Comparison of ENCODE assay signal across 12 cellular contexts in the genomic region with DNA sequence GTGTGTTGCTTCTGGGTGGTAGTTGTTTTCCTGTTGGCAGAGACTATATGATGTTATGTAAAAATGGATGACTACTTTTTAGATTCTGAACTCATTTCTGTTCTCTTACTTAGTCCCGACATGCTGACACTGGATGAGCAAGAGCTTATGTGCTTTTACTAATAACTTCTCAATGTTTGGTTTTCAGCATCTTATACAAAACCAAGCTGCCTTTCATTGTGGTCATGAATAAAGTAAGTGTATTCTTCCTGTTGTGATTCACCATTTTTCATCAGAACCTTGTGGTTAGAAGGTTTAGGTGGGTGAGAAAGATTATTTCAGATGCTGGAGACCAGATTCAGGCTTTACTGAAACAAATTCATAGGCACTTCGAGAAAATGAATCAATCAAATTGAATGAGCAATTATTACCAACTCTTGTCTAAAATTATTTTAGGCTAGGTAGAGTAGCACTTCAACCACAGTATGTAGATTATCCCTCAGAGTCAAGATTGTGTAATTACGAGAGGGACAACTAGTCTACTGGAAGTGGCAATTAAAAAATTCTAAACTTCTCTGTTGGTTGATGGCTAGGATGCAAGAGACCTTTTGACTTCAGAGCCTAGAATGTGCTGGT. TPM values are rescaled to one million over a fixed set of nuclear protein-coding genes. Genes with fewer than 3 reads are reported as not detected.
DNase-seq lines count a peak whose midpoint lies in the region; ATAC-seq and TF ChIP-seq lines count a peak whose summit lies in the region.
"Had no signal": no experiment of that assay in that cellular context is flagged by ENCODE, and none has a peak within 500 bp of the region (broad histone marks: within the 10 kb centered on the region; RNA-seq: fewer than 3 reads in every experiment).

No MANE protein-coding gene starts in this region.

- H3K4me3 Mint-ChIP-seq in CD8-positive, alpha-beta memory T cell: peak overlapping the region in 4 of 7 donors; percentile 35 to 57 (median 42)
- no peak overlapping the region for H3K4me3 Mint-ChIP-seq in nephron progenitor cell
- H3K4me3 Mint-ChIP-seq: mesothelial cell of epicardium had no signal

- POLR2A ChIA-PET in CD8-positive, alpha-beta memory T cell (lab: Charles Lee): no interaction called here
- POLR2A ChIA-PET in PC-3 (lab: Charles Lee; ENCODE audit: unreplicated experiment): no interaction called here

- H3K4me2 ChIP-seq in PC-3 (ENCODE audit: low read length): peak overlapping the region; percentile 21

- H2AFZ ChIP-seq in PC-3 (ENCODE audit: low read length): no peak overlapping the region

- CTCF ChIA-PET in CD8-positive, alpha-beta memory T cell (lab: Charles Lee): no interaction called here
- CTCF ChIA-PET in PC-3 (lab: Charles Lee): interaction anchor here (0.5 kb wide), 1 partner anchor 68 kb away, joined by 3 read pairs; no protein-coding TSS in a partner anchor

- peaks cover 10 to 29% (median 17%) of the 10 kb centered on the region in 3 donors for H3K4me1 Mint-ChIP-seq in CD8-positive, alpha-beta memory T cell
- H3K4me1 Mint-ChIP-seq in nephron progenitor cell: no peaks in the 10 kb centered on the region
- H3K4me1 Mint-ChIP-seq: mesothelial cell of epicardium had no signal

- H3K4me1 ChIP-seq in CD8-positive, alpha-beta memory T cell (ENCODE audit: insufficient read depth, low read length): peaks cover 8% of the 10 kb centered on the region
- peaks cover 22% of the 10 kb centered on the region for H3K4me1 ChIP-seq in PC-3 (ENCODE audit: insufficient read depth, low read length)
- H3K4me1 ChIP-seq: upper lobe of right lung had no signal

- in situ Hi-C loops in astrocyte of the spinal cord (cut with HindIII; ENCODE audit: low sequenced_read_pairs): no loop called here

- H3K79me2 ChIP-seq in PC-3 (ENCODE audit: low read length): no peaks in the 10 kb centered on the region

- H3K9ac ChIP-seq in PC-3 (ENCODE audit: low read length): peak overlapping the region; percentile 25; the same call in 1 of the 2 replicates

- no peaks in the 10 kb centered on the region for H4K20me1 ChIP-seq in PC-3 (ENCODE audit: low read length)

- ATAC-seq in PC-3: peak; percentile 93
- ATAC-seq: upper lobe of right lung had no signal

- H3K9me3 ChIP-seq in CD8-positive, alpha-beta memory T cell (ENCODE audit: low read length): no peaks in the 10 kb centered on the region
- no peaks in the 10 kb centered on the region for H3K9me3 ChIP-seq in PC-3 (ENCODE audit: low read length)
- H3K9me3 ChIP-seq: upper lobe of right lung had no signal

- no peak overlapping the region for H3K4me3 ChIP-seq in CD8-positive, alpha-beta memory T cell (ENCODE audit: low read length)
- H3K4me3 ChIP-seq in PC-3 (ENCODE audit: low read length): no peak overlapping the region
- H3K4me3 ChIP-seq in astrocyte of the spinal cord (ENCODE audit: low read depth, low read length): no peak overlapping the region
- H3K4me3 ChIP-seq: upper lobe of right lung had no signal

- H3K27me3 ChIP-seq in CD8-positive, alpha-beta memory T cell (ENCODE audit: insufficient read depth, low read length, poor library complexity, severe bottlenecking): no peaks in the 10 kb centered on the region
- no peaks in the 10 kb centered on the region for H3K27me3 ChIP-seq in PC-3 (ENCODE audit: low read length)
- H3K27me3 ChIP-seq: upper lobe of right lung had no signal

- no peak for TF ChIP-seq CTCF in PC-3 (conservative IDR thresholded peaks at IDR 0.05; ENCODE audit: low read depth, low read length)
- TF ChIP-seq CTCF in astrocyte of the spinal cord (IDR thresholded peaks at IDR 0.05; ENCODE audit: low read depth, low read length): no peak
- no peak for TF ChIP-seq CTCF in nephron progenitor cell (IDR thresholded peaks at IDR 0.05)

- peaks cover 13 to 81% (median 33%) of the 10 kb centered on the region in 3 donors for H3K36me3 Mint-ChIP-seq in CD8-positive, alpha-beta memory T cell
- H3K36me3 Mint-ChIP-seq in nephron progenitor cell (ENCODE audit: low read depth): peaks cover 57% of the 10 kb centered on the region

- H3K27ac ChIP-seq in CD8-positive, alpha-beta memory T cell (ENCODE audit: low read depth, low read length): no peak overlapping the region
- H3K27ac ChIP-seq in PC-3 (ENCODE audit: low read length): peak overlapping the region; percentile 81
- H3K27ac ChIP-seq: upper lobe of right lung had no signal

- peaks cover 5% of the 10 kb centered on the region for H3F3A ChIP-seq in PC-3 (ENCODE audit: low read length, unreplicated experiment)

- H3K27ac Mint-ChIP-seq in CD8-positive, alpha-beta memory T cell: peak overlapping the region in 7 of 8 donors; percentile 13 to 95 (median 91)
- peak overlapping the region; percentile 47 for H3K27ac Mint-ChIP-seq in nephron progenitor cell
- H3K27ac Mint-ChIP-seq: mesothelial cell of epicardium had no signal

- DNase-seq in CD8-positive, alpha-beta memory T cell: peak in 1 of 5 donors; percentile 40
- DNase-seq in PC-3 (peak; percentile 82), astrocyte of the spinal cord (ENCODE audit: low read depth, low spot score) (peak; percentile 87), nephron progenitor cell (no peak), NOMO-1 (lab: John Stamatoyannopoulos, UW; ENCODE audit: unreplicated experiment in 2 of 2) (no peak), cerebellar nuclear complex (lab: John Stamatoyannopoulos, UW) (no peak), NCI-H2196 treated with DMSO at 0.1 percent for 48 hours (lab: John Stamatoyannopoulos, UW; ENCODE audit: unreplicated experiment) (no peak)
- DNase-seq: DND-41, NCI-H1694, retina, upper lobe of right lung had no signal

- H3K9me3 Mint-ChIP-seq in CD8-positive, alpha-beta memory T cell: no peaks in the 10 kb centered on the region
- no peaks in the 10 kb centered on the region for H3K9me3 Mint-ChIP-seq in nephron progenitor cell
- H3K9me3 Mint-ChIP-seq: mesothelial cell of epicardium had no signal

- intact Hi-C loops in PC-3 (cut with micrococcal nuclease): no loop called here

- H3K36me3 ChIP-seq in CD8-positive, alpha-beta memory T cell (ENCODE audit: insufficient read depth, low read length): peaks cover 59% of the 10 kb centered on the region
- peaks cover 40% of the 10 kb centered on the region for H3K36me3 ChIP-seq in PC-3 (ENCODE audit: low read depth, low read length)

- H3K9me2 ChIP-seq in PC-3 (replicated peaks; ENCODE audit: low read length): no peaks in the 10 kb centered on the region

- H3K27me3 Mint-ChIP-seq in CD8-positive, alpha-beta memory T cell: no peaks in the 10 kb centered on the region
- no peaks in the 10 kb centered on the region for H3K27me3 Mint-ChIP-seq in nephron progenitor cell (ENCODE audit: low read depth, poor library complexity)

- no TSS peak for BruUV-seq in PC-3 (replicated peaks; lab: Mats Ljungman, UMichigan)

RNA-seq across cellular contexts. Expression of a gene that starts 9.3 kb away (rescaled TPM):
- 10 to 100 TPM; 67.3 to 70.5 TPM for total RNA-seq in CD8-positive, alpha-beta memory T cell
- polyA plus RNA-seq in CD8-positive, alpha-beta memory T cell: 63.6 TPM
- total RNA-seq in PC-3 (2014; rRNA removed): 40.9 and 46.8 TPM in 2 replicates

RNA-seq across cellular contexts. Expression of a gene that starts 9.3 kb away (rescaled TPM):
- total RNA-seq in CD8-positive, alpha-beta memory T cell: under 1 TPM; 0.20 to 0.58 TPM
- polyA plus RNA-seq in CD8-positive, alpha-beta memory T cell: 0.62 TPM
- 0.87 and 2.7 TPM in 2 replicates for total RNA-seq in PC-3 (2014; rRNA removed)

RNA-seq across cellular contexts. Expression of a gene that starts 25.3 kb away (rescaled TPM):
- 10 to 100 TPM; 31.1 to 33.6 TPM for total RNA-seq in CD8-positive, alpha-beta memory T cell
- polyA plus RNA-seq in CD8-positive, alpha-beta memory T cell: 24.6 TPM
- 23.4 and 27.2 TPM in 2 replicates for total RNA-seq in PC-3 (2014; rRNA removed)

RNA-seq across cellular contexts. Expression of a gene that starts 25.6 kb away (rescaled TPM):
- 10 to 100 TPM; 28.6 to 29.6 TPM for total RNA-seq in CD8-positive, alpha-beta memory T cell
- 29.1 TPM for polyA plus RNA-seq in CD8-positive, alpha-beta memory T cell
- 29.1 and 30.3 TPM in 2 replicates for total RNA-seq in PC-3 (2014; rRNA removed)

RNA-seq across cellular contexts. Expression of a gene that starts 55.3 kb away (rescaled TPM):
- 10 to 100 TPM; 20.6 to 21.8 TPM for total RNA-seq in CD8-positive, alpha-beta memory T cell
- polyA plus RNA-seq in CD8-positive, alpha-beta memory T cell: 39.1 TPM
- total RNA-seq in PC-3 (2014; rRNA removed): not detected in 2 replicates

Comparison
In these comparisons a context has a peak if more than half of its experiments do, and no peak if none do; other contexts are left out.
1. DNase-seq: peak in PC-3 (single experiment) and astrocyte of the spinal cord (single experiment); none in nephron progenitor cell (single experiment), NOMO-1 (0 of 2), cerebellar nuclear complex (0 of 2) and NCI-H2196 treated with DMSO at 0.1 percent for 48 hours (single experiment).